ENCODE assay signal across 1 cellular context in the genomic region with DNA sequence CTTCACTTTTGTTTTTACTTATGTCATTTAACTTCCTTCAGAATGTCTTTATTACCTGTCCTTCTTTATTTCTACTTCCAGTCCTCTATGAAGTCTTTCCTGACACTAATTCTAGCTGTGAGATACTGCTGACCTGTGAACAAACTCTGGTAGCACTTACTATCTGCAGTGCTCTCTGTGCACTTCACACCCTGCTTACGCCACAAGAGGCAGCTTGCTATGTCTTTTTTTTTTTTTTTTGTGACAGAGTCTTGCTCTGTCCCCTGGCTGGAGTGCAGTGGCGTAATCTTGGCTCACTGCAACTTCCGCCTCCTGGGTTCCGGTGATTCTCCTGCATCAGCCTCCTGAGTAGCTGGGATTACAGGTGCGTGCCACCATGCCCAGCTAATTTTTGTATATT.
TF ChIP-seq lines count a peak whose summit lies in the region.

No MANE protein-coding gene starts in this region.

TF ChIP-seq in HepG2, 621 proteins besides CTCF, POLR2A, EP300 and RAD21 (continued from another document and continues in another):
- TF ChIP-seq, protein P1, sequence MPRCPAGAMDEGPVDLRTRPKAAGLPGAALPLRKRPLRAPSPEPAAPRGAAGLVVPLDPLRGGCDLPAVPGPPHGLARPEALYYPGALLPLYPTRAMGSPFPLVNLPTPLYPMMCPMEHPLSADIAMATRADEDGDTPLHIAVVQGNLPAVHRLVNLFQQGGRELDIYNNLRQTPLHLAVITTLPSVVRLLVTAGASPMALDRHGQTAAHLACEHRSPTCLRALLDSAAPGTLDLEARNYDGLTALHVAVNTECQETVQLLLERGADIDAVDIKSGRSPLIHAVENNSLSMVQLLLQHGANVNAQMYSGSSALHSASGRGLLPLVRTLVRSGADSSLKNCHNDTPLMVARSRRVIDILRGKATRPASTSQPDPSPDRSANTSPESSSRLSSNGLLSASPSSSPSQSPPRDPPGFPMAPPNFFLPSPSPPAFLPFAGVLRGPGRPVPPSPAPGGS (CRISPR knock-in tag; IDR thresholded peaks at IDR 0.05): no peak
- TF ChIP-seq ZNF30 (CRISPR knock-in tag; IDR thresholded peaks at IDR 0.05) (no peak), FOXK1 (CRISPR knock-in tag; IDR thresholded peaks at IDR 0.05; ENCODE audit: borderline replicate concordance, low read depth) (no peak), NFIC (IDR thresholded peaks at IDR 0.05; ENCODE audit: low read length) (no peak), ZNF7 (CRISPR knock-in tag; IDR thresholded peaks at IDR 0.05) (no peak), ZBTB7B (CRISPR knock-in tag; IDR thresholded peaks at IDR 0.05) (no peak), SETDB1 (CRISPR knock-in tag; IDR thresholded peaks at IDR 0.05; ENCODE audit: borderline replicate concordance) (no peak), FOXA3 (CRISPR knock-in tag; IDR thresholded peaks at IDR 0.05) (peak; percentile 37; the same call in 1 of the 2 replicates), ZNF746 (CRISPR knock-in tag; IDR thresholded peaks at IDR 0.05) (no peak), EZH2 (conservative IDR thresholded peaks at IDR 0.05; ENCODE audit: low read depth, low read length) (no peak), ZFYVE20 (CRISPR knock-in tag; IDR thresholded peaks at IDR 0.05; ENCODE audit: borderline replicate concordance, low read depth) (no peak), PRMT3 (CRISPR knock-in tag; IDR thresholded peaks at IDR 0.05; ENCODE audit: borderline replicate concordance, low read depth) (no peak), ZNF788 (CRISPR knock-in tag; IDR thresholded peaks at IDR 0.05; ENCODE audit: borderline replicate concordance) (no peak), ZIK1 (CRISPR knock-in tag; IDR thresholded peaks at IDR 0.05; ENCODE audit: borderline replicate concordance, low read depth) (no peak), ZNF136 (CRISPR knock-in tag; IDR thresholded peaks at IDR 0.05; ENCODE audit: low read depth) (no peak), FOXM1 (CRISPR knock-in tag; IDR thresholded peaks at IDR 0.05) (no peak), AHR (CRISPR knock-in tag; IDR thresholded peaks at IDR 0.05) (no peak), POLR2G (IDR thresholded peaks at IDR 0.05; ENCODE audit: low read depth, low read length) (no peak), ELF4 (CRISPR knock-in tag; IDR thresholded peaks at IDR 0.05; ENCODE audit: borderline replicate concordance) (no peak), HMGA1 (CRISPR knock-in tag; conservative IDR thresholded peaks at IDR 0.05) (no peak), SMAD9 (CRISPR knock-in tag; IDR thresholded peaks at IDR 0.05) (no peak), SCMH1 (CRISPR knock-in tag; IDR thresholded peaks at IDR 0.05; ENCODE audit: borderline replicate concordance) (no peak), REL (CRISPR knock-in tag; conservative IDR thresholded peaks at IDR 0.05) (no peak), CHD2 (IDR thresholded peaks at IDR 0.05; ENCODE audit: low read depth, low read length) (no peak), ZNF33B (CRISPR knock-in tag; IDR thresholded peaks at IDR 0.05) (no peak), ZBTB7A (CRISPR knock-in tag; IDR thresholded peaks at IDR 0.05) (no peak), ZKSCAN5 (CRISPR knock-in tag; IDR thresholded peaks at IDR 0.05) (no peak), ZNF546 (CRISPR knock-in tag; conservative IDR thresholded peaks at IDR 0.05) (no peak), REXO4 (CRISPR knock-in tag; IDR thresholded peaks at IDR 0.05; ENCODE audit: borderline replicate concordance) (no peak), ZNF780A (CRISPR knock-in tag; IDR thresholded peaks at IDR 0.05) (no peak), ZNF709 (CRISPR knock-in tag; IDR thresholded peaks at IDR 0.05) (no peak), JUN (CRISPR knock-in tag; IDR thresholded peaks at IDR 0.05) (no peak), AKAP8 (CRISPR knock-in tag; IDR thresholded peaks at IDR 0.05) (no peak), ZFY (CRISPR knock-in tag; IDR thresholded peaks at IDR 0.05) (no peak), RFXAP (CRISPR knock-in tag; IDR thresholded peaks at IDR 0.05; ENCODE audit: borderline replicate concordance) (no peak), ZNF124 (CRISPR knock-in tag; IDR thresholded peaks at IDR 0.05) (no peak), MAFG (CRISPR knock-in tag; IDR thresholded peaks at IDR 0.05) (no peak), SOX5 (CRISPR knock-in tag; IDR thresholded peaks at IDR 0.05; ENCODE audit: borderline replicate concordance) (no peak), ZNF75D (CRISPR knock-in tag; IDR thresholded peaks at IDR 0.05; ENCODE audit: borderline replicate concordance) (no peak), CAMTA2 (CRISPR knock-in tag; IDR thresholded peaks at IDR 0.05; ENCODE audit: borderline replicate concordance) (no peak), HCFC1 (IDR thresholded peaks at IDR 0.05; ENCODE audit: low read depth, low read length) (no peak), PHF5A (CRISPR knock-in tag; IDR thresholded peaks at IDR 0.05; ENCODE audit: low read depth, unreplicated experiment) (no peak), POLR2AphosphoS2 (IDR thresholded peaks at IDR 0.05; ENCODE audit: low read depth, low read length) (no peak), BORCS8-MEF2B (CRISPR knock-in tag; IDR thresholded peaks at IDR 0.05) (no peak), ZC3H13 (CRISPR knock-in tag; IDR thresholded peaks at IDR 0.05) (no peak), ZNF776 (CRISPR knock-in tag; IDR thresholded peaks at IDR 0.05) (no peak)
- TF ChIP-seq, protein P2, sequence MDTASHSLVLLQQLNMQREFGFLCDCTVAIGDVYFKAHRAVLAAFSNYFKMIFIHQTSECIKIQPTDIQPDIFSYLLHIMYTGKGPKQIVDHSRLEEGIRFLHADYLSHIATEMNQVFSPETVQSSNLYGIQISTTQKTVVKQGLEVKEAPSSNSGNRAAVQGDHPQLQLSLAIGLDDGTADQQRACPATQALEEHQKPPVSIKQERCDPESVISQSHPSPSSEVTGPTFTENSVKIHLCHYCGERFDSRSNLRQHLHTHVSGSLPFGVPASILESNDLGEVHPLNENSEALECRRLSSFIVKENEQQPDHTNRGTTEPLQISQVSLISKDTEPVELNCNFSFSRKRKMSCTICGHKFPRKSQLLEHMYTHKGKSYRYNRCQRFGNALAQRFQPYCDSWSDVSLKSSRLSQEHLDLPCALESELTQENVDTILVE (CRISPR knock-in tag; IDR thresholded peaks at IDR 0.05): no peak
- TF ChIP-seq, protein P3, sequence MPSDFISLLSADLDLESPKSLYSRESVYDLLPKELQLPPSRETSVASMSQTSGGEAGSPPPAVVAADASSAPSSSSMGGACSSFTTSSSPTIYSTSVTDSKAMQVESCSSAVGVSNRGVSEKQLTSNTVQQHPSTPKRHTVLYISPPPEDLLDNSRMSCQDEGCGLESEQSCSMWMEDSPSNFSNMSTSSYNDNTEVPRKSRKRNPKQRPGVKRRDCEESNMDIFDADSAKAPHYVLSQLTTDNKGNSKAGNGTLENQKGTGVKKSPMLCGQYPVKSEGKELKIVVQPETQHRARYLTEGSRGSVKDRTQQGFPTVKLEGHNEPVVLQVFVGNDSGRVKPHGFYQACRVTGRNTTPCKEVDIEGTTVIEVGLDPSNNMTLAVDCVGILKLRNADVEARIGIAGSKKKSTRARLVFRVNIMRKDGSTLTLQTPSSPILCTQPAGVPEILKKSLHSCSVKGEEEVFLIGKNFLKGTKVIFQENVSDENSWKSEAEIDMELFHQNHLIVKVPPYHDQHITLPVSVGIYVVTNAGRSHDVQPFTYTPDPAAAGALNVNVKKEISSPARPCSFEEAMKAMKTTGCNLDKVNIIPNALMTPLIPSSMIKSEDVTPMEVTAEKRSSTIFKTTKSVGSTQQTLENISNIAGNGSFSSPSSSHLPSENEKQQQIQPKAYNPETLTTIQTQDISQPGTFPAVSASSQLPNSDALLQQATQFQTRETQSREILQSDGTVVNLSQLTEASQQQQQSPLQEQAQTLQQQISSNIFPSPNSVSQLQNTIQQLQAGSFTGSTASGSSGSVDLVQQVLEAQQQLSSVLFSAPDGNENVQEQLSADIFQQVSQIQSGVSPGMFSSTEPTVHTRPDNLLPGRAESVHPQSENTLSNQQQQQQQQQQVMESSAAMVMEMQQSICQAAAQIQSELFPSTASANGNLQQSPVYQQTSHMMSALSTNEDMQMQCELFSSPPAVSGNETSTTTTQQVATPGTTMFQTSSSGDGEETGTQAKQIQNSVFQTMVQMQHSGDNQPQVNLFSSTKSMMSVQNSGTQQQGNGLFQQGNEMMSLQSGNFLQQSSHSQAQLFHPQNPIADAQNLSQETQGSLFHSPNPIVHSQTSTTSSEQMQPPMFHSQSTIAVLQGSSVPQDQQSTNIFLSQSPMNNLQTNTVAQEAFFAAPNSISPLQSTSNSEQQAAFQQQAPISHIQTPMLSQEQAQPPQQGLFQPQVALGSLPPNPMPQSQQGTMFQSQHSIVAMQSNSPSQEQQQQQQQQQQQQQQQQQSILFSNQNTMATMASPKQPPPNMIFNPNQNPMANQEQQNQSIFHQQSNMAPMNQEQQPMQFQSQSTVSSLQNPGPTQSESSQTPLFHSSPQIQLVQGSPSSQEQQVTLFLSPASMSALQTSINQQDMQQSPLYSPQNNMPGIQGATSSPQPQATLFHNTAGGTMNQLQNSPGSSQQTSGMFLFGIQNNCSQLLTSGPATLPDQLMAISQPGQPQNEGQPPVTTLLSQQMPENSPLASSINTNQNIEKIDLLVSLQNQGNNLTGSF (CRISPR knock-in tag; IDR thresholded peaks at IDR 0.05): no peak
- TF ChIP-seq, protein P4, sequence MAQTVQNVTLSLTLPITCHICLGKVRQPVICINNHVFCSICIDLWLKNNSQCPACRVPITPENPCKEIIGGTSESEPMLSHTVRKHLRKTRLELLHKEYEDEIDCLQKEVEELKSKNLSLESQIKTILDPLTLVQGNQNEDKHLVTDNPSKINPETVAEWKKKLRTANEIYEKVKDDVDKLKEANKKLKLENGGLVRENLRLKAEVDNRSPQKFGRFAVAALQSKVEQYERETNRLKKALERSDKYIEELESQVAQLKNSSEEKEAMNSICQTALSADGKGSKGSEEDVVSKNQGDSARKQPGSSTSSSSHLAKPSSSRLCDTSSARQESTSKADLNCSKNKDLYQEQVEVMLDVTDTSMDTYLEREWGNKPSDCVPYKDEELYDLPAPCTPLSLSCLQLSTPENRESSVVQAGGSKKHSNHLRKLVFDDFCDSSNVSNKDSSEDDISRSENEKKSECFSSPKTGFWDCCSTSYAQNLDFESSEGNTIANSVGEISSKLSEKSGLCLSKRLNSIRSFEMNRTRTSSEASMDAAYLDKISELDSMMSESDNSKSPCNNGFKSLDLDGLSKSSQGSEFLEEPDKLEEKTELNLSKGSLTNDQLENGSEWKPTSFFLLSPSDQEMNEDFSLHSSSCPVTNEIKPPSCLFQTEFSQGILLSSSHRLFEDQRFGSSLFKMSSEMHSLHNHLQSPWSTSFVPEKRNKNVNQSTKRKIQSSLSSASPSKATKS (CRISPR knock-in tag; IDR thresholded peaks at IDR 0.05): no peak
- TF ChIP-seq, protein P5, sequence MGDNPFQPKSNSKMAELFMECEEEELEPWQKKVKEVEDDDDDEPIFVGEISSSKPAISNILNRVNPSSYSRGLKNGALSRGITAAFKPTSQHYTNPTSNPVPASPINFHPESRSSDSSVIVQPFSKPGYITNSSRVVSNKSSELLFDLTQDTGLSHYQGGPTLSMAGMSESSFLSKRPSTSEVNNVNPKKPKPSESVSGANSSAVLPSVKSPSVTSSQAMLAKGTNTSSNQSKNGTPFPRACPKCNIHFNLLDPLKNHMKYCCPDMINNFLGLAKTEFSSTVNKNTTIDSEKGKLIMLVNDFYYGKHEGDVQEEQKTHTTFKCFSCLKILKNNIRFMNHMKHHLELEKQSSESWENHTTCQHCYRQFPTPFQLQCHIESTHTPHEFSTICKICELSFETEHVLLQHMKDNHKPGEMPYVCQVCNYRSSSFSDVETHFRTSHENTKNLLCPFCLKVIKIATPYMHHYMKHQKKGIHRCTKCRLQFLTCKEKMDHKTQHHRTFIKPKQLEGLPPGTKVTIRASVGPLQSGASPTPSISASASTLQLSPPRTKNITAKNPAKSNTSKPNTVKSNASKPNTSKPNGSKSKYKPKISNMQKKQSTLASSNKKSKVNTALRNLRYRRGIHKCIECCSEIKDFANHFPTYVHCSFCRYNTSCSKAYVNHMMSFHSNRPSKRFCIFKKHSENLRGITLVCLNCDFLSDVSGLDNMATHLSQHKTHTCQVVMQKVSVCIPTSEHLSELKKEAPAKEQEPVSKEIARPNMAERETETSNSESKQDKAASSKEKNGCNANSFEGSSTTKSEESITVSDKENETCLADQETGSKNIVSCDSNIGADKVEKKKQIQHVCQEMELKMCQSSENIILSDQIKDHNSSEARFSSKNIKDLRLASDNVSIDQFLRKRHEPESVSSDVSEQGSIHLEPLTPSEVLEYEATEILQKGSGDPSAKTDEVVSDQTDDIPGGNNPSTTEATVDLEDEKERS (CRISPR knock-in tag; IDR thresholded peaks at IDR 0.05): peak; percentile 58; the same call in 1 of the 2 replicates
- TF ChIP-seq, protein P6, sequence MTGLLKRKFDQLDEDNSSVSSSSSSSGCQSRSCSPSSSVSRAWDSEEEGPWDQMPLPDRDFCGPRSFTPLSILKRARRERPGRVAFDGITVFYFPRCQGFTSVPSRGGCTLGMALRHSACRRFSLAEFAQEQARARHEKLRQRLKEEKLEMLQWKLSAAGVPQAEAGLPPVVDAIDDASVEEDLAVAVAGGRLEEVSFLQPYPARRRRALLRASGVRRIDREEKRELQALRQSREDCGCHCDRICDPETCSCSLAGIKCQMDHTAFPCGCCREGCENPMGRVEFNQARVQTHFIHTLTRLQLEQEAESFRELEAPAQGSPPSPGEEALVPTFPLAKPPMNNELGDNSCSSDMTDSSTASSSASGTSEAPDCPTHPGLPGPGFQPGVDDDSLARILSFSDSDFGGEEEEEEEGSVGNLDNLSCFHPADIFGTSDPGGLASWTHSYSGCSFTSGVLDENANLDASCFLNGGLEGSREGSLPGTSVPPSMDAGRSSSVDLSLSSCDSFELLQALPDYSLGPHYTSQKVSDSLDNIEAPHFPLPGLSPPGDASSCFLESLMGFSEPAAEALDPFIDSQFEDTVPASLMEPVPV (CRISPR knock-in tag; IDR thresholded peaks at IDR 0.05): no peak
- TF ChIP-seq, protein P7, sequence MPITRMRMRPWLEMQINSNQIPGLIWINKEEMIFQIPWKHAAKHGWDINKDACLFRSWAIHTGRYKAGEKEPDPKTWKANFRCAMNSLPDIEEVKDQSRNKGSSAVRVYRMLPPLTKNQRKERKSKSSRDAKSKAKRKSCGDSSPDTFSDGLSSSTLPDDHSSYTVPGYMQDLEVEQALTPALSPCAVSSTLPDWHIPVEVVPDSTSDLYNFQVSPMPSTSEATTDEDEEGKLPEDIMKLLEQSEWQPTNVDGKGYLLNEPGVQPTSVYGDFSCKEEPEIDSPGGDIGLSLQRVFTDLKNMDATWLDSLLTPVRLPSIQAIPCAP (CRISPR knock-in tag; IDR thresholded peaks at IDR 0.05; ENCODE audit: low read depth): no peak
- TF ChIP-seq, protein P8, sequence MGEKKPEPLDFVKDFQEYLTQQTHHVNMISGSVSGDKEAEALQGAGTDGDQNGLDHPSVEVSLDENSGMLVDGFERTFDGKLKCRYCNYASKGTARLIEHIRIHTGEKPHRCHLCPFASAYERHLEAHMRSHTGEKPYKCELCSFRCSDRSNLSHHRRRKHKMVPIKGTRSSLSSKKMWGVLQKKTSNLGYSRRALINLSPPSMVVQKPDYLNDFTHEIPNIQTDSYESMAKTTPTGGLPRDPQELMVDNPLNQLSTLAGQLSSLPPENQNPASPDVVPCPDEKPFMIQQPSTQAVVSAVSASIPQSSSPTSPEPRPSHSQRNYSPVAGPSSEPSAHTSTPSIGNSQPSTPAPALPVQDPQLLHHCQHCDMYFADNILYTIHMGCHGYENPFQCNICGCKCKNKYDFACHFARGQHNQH (CRISPR knock-in tag; IDR thresholded peaks at IDR 0.05): no peak
